8 cellular contexts compared by ENCODE assay signal in genomic region chr22:21643533-21644357, GRCh38. TPM values are rescaled to one million over a fixed set of nuclear protein-coding genes. Genes with fewer than 3 reads are reported as not detected.
DNase-seq lines count a peak whose midpoint lies in the region; ATAC-seq, FAIRE-seq and TF ChIP-seq lines count a peak whose summit lies in the region.

No MANE protein-coding gene starts in this region.

- H3K4me2 ChIP-seq in DOHH2 (ENCODE audit: low read length) (peak overlapping the region; percentile 94), KMS-11 (peak overlapping the region; percentile 85), K562 (ENCODE audit: insufficient read depth, low read length) (peak overlapping the region; percentile 95), neural cell (ENCODE audit: low read length) (no peak overlapping the region)

- no peak for ATAC-seq in K562
- ATAC-seq in GM21576 (IDR thresholded peaks at IDR 0.05; ENCODE audit: unreplicated experiment) = no peak
- ATAC-seq in aorta (ENCODE audit: low FRiP score) = no peak

- TF ChIP-seq CTCF in DOHH2 (IDR thresholded peaks at IDR 0.05; ENCODE audit: low read depth, low read length, poor library complexity, severe bottlenecking) (peak; percentile 52), KMS-11 (conservative IDR thresholded peaks at IDR 0.05; ENCODE audit: low read depth, low read length) (no peak), K562 (IDR thresholded peaks at IDR 0.05 in 2 of 3, conservative IDR thresholded peaks at IDR 0.05 in 1 of 3; ENCODE audit: insufficient read depth in 2 of 3, low read depth in 1 of 3, low read length in 3 of 3) (peak in 2 of 3 experiments; percentile 54 to 77; a peak in 4 of 6 replicates), neural cell (IDR thresholded peaks at IDR 0.05; ENCODE audit: poor library complexity, severe bottlenecking) (no peak)

- intact Hi-C loops in K562 (cut with micrococcal nuclease) = loop anchor here (1.0 to 2.0 kb wide), 3 partner anchors 8 to 55 kb away; no protein-coding TSS in a partner anchor
- intact Hi-C loops in aorta (cut with DNase I) = no loop called here

- H3K9ac ChIP-seq in KMS-11 (peak overlapping the region; percentile 100; the same call in 1 of the 2 replicates), K562 (ENCODE audit: insufficient read depth in 1 of 2, low read depth in 2 of 2, low read length in 2 of 2) (peak overlapping the region; percentile 92 to 97), neural cell (ENCODE audit: low read length) (no peak overlapping the region)

- no TSS peak for BruUV-seq in K562 (replicated peaks; lab: Mats Ljungman, UMichigan)

- FAIRE-seq in K562 (lab: Jason Lieb, UNC) = no peak

- H2AFZ ChIP-seq in KMS-11 (ENCODE audit: low read depth) (no peak overlapping the region), K562 (ENCODE audit: low read depth, low read length) (no peak overlapping the region; the same call in 1 of the 2 replicates), neural cell (ENCODE audit: low read depth, low read length) (no peak overlapping the region)

- TF ChIP-seq RAD21 in K562 (CRISPR knock-in tag; conservative IDR thresholded peaks at IDR 0.05 in 1 of 2, IDR thresholded peaks at IDR 0.05 in 1 of 2) (no peak), neural cell (conservative IDR thresholded peaks at IDR 0.05) (no peak)

- H3K4me3 ChIP-seq in DOHH2 (ENCODE audit: low read length) = peak overlapping the region; percentile 85
- H3K4me3 ChIP-seq in KMS-11 (IDR thresholded peaks at IDR 0.05; ENCODE audit: insufficient read depth, low read depth, low read length) = no peak overlapping the region
- peak overlapping the region; percentile 59 for H3K4me3 ChIP-seq in K562
- peak overlapping the region; percentile 86 for H3K4me3 ChIP-seq in neural cell (ENCODE audit: low read length)
- H3K4me3 ChIP-seq in aorta (ENCODE audit: low read length in 2 of 2) = no peak overlapping the region

- CTCF ChIA-PET in K562 (lab: Yijun Ruan, JAX; ENCODE audit: low intra/inter-chr PET ratio) = interaction anchor here (0.7 to 8.8 kb wide), 6 partner anchors 14 to 56 kb away, joined by 3 to 99 read pairs (median 15); partner anchors contain the start of genes CCDC116 and YDJC

- peaks cover 28% of the 10 kb centered on the region for H3K79me2 ChIP-seq in DOHH2 (ENCODE audit: control insufficient read depth, low read length)
- H3K79me2 ChIP-seq in KMS-11 (ENCODE audit: insufficient read depth, low read depth) = peaks cover 26% of the 10 kb centered on the region
- peaks cover 41% of the 10 kb centered on the region for H3K79me2 ChIP-seq in K562 (ENCODE audit: control insufficient read depth, insufficient read depth, low read length)
- no peaks in the 10 kb centered on the region for H3K79me2 ChIP-seq in neural cell (replicated peaks; ENCODE audit: insufficient read depth, low read length)

- in situ Hi-C loops in K562 (cut with MboI) = loop anchor here (5.0 to 25.0 kb wide), 3 partner anchors 106 to 506 kb away; no protein-coding TSS in a partner anchor

- H3K27me3 ChIP-seq in DOHH2 (ENCODE audit: control insufficient read depth, low read length) = no peaks in the 10 kb centered on the region
- H3K27me3 ChIP-seq in KMS-11 (ENCODE audit: insufficient read depth, low read depth) = no peaks in the 10 kb centered on the region
- no peaks in the 10 kb centered on the region; a peak in 1 of 5 replicates for H3K27me3 ChIP-seq in K562 (ENCODE audit: control insufficient read depth in 2 of 2, insufficient read depth in 2 of 2, low read length in 2 of 2)
- H3K27me3 ChIP-seq in neural cell (ENCODE audit: insufficient read depth, low read depth, low read length) = no peaks in the 10 kb centered on the region
- no peaks in the 10 kb centered on the region for H3K27me3 ChIP-seq in aorta (ENCODE audit: control insufficient read depth in 1 of 2, insufficient read depth in 2 of 2, low read length in 1 of 2)

- H3F3A ChIP-seq in DOHH2 (ENCODE audit: control insufficient read depth, insufficient read depth) (no peaks in the 10 kb centered on the region; the same call in 1 of the 2 replicates), neural cell (ENCODE audit: insufficient read depth, low read length, poor library complexity, severe bottlenecking) (no peaks in the 10 kb centered on the region)

- H3K4me1 ChIP-seq in DOHH2 (ENCODE audit: control insufficient read depth, low read length) (peaks cover 32% of the 10 kb centered on the region), KMS-11 (ENCODE audit: low read depth, poor library complexity, severe bottlenecking) (peaks cover 29% of the 10 kb centered on the region), K562 (replicated peaks in 1 of 2; ENCODE audit: control insufficient read depth in 2 of 2, insufficient read depth in 2 of 2, low read length in 2 of 2) (peaks cover 28 to 50% of the 10 kb centered on the region in 2 experiments), aorta (ENCODE audit: control insufficient read depth in 1 of 2, insufficient read depth in 2 of 2, low read length in 2 of 2) (no peaks in the 10 kb centered on the region)

- POLR2A ChIA-PET in K562 (lab: Yijun Ruan, JAX) = interaction anchor here (0.5 to 76.8 kb wide), 23 partner anchors 15 to 761 kb away, joined by 3 to 4622 read pairs (median 6); partner anchors contain the start of genes CCDC116, PPIL2, SDF2L1 and YDJC

- 84% methylated on average over 22 of the region's 22 CpGs for WGBS in K562 (ENCODE audit: insufficient coverage, low coverage, missing lambda C conversion rate)
- 91 to 92% methylated on average over 22 of the region's 22 CpGs for WGBS in aorta, 2 donors

- no peak for TF ChIP-seq POLR2A in K562 (conservative IDR thresholded peaks at IDR 0.05)

- TF ChIP-seq EP300 in K562 (IDR thresholded peaks at IDR 0.05; ENCODE audit: low read length) = no peak
- no peak for TF ChIP-seq EP300 in neural cell (conservative IDR thresholded peaks at IDR 0.05; ENCODE audit: poor library complexity, severe bottlenecking)

- no peaks in the 10 kb centered on the region for H3K9me3 ChIP-seq in DOHH2 (ENCODE audit: control insufficient read depth, insufficient read depth, low read length)
- H3K9me3 ChIP-seq in K562 (replicated peaks; ENCODE audit: control insufficient read depth, insufficient read depth, low read depth, low read length) = no peaks in the 10 kb centered on the region
- no peaks in the 10 kb centered on the region for H3K9me3 ChIP-seq in neural cell (ENCODE audit: low read length)
- H3K9me3 ChIP-seq in aorta (ENCODE audit: control insufficient read depth, low read length) = no peaks in the 10 kb centered on the region

- H3K27ac ChIP-seq in DOHH2 (ENCODE audit: low read depth, low read length) = no peak overlapping the region
- peak overlapping the region; percentile 93; the same call in 1 of the 2 replicates for H3K27ac ChIP-seq in KMS-11
- peak overlapping the region; percentile 83 for H3K27ac ChIP-seq in K562 (ENCODE audit: extremely low read depth, low read depth, low read length)
- no peak overlapping the region for H3K27ac ChIP-seq in neural cell (ENCODE audit: low read length)
- H3K27ac ChIP-seq in aorta (ENCODE audit: low read depth in 1 of 2, low read length in 2 of 2) = no peak overlapping the region

- H3K36me3 ChIP-seq in DOHH2 (ENCODE audit: control insufficient read depth, low read length) (peaks cover 33% of the 10 kb centered on the region), KMS-11 (ENCODE audit: insufficient read depth) (peaks cover 5% of the 10 kb centered on the region; the same call in 1 of the 2 replicates), K562 (ENCODE audit: control insufficient read depth, insufficient read depth, low read length) (peaks cover 45% of the 10 kb centered on the region), neural cell (ENCODE audit: insufficient read depth, low read length) (no peaks in the 10 kb centered on the region), aorta (ENCODE audit: control insufficient read depth in 1 of 2, insufficient read depth in 2 of 2, low read length in 1 of 2) (no peaks in the 10 kb centered on the region)

- DNase-seq in K562 (ENCODE audit: extremely low read depth in 1 of 4, low spot score in 3 of 4) (peak; percentile 70 to 86 (median 78)), aorta (no peak), NOMO-1 treated with DMSO at 0.1 percent for 48 hours (lab: John Stamatoyannopoulos, UW; ENCODE audit: unreplicated experiment) (no peak), DMS153 (lab: John Stamatoyannopoulos, UW) (no peak)

- no peaks in the 10 kb centered on the region for H3K9me2 ChIP-seq in DOHH2 (replicated peaks; ENCODE audit: control insufficient read depth, low read length)
- H3K9me2 ChIP-seq in neural cell (ENCODE audit: insufficient read depth, low read length) = no peaks in the 10 kb centered on the region

- H3K9me1 ChIP-seq in K562 (ENCODE audit: control insufficient read depth, insufficient read depth, low read length) = peaks cover 16% of the 10 kb centered on the region

- H4K20me1 ChIP-seq in DOHH2 (ENCODE audit: control insufficient read depth, insufficient read depth, low read depth, low read length) (peaks cover 4% of the 10 kb centered on the region; the same call in 1 of the 2 replicates), KMS-11 (ENCODE audit: insufficient read depth) (no peaks in the 10 kb centered on the region), K562 (replicated peaks; ENCODE audit: control insufficient read depth, insufficient read depth, low read length) (peaks cover 25% of the 10 kb centered on the region), neural cell (ENCODE audit: insufficient read depth) (no peaks in the 10 kb centered on the region)

RNA-seq across cellular contexts. Expression of gene SDF2L1, which starts 1.6 kb away (rescaled TPM):
- 72.2 and 221 TPM in 2 replicates for total RNA-seq in K562 (2011; cell fraction: chromatin; rRNA removed; ENCODE audit: low replicate concordance)
- 489 and 555 TPM in 2 replicates for total RNA-seq in K562 (2011; cell fraction: nucleolus; rRNA removed)
- 263 and 279 TPM in 2 replicates for total RNA-seq in K562 (2011; cell fraction: nucleoplasm; rRNA removed)
- 894 and 989 TPM in 2 replicates for total RNA-seq in K562 (2014; rRNA removed)
- 41.9 and 82.9 TPM in 2 replicates for total RNA-seq in K562 (2014; rRNA removed; fragmentation: Illumina TruSeq; extraction: Trizol)
- 135 and 153 TPM in 2 replicates for total RNA-seq in K562 (2015; rRNA removed; fragmentation: Illumina TruSeq; extraction: Trizol)
- 551 and 557 TPM in 2 replicates for total RNA-seq in K562 (2021)
- polyA plus RNA-seq in K562 (2011; rRNA removed) = 124 and 218 TPM in 2 replicates
- 273 and 603 TPM in 2 replicates for polyA plus RNA-seq in K562 (2011; cell fraction: cytosol; rRNA removed)
- 110 and 123 TPM in 2 replicates for polyA plus RNA-seq in K562 (2011; cell fraction: nucleus; rRNA removed)
- 384 and 632 TPM in 2 replicates for polyA plus RNA-seq in K562 (2012)
- polyA plus RNA-seq in K562 (2014; fragmentation: Illumina TruSeq; extraction: Trizol) = 33.8 and 82.2 TPM in 2 replicates
- polyA plus RNA-seq in K562 (2014; fragmentation: Nextera tagmentation; extraction: Ambion mirVana) = 10 to 100 TPM; 15.1 to 34.8 TPM
- polyA plus RNA-seq in K562 (2014; rRNA removed) = 666 and 827 TPM in 2 replicates
- 50.1 and 80.5 TPM in 2 replicates for polyA minus RNA-seq in K562 (2011; rRNA and poly(A)+ RNA removed)
- 107 and 114 TPM in 2 replicates for polyA minus RNA-seq in K562 (2011; cell fraction: cytosol; rRNA and poly(A)+ RNA removed)
- 37.7 and 69.6 TPM in 2 replicates for polyA minus RNA-seq in K562 (2011; cell fraction: nucleus; rRNA and poly(A)+ RNA removed)
- polyA plus RNA-seq in neural cell = 11.0 and 11.6 TPM in 2 replicates
- 5.2 and 6.3 TPM in 2 replicates for polyA minus RNA-seq in neural cell
- total RNA-seq in aorta = 10 to 100 TPM; 24.8 to 38.7 TPM
- 10 to 100 TPM; 16.7 to 34.7 TPM for polyA plus RNA-seq in aorta

RNA-seq across cellular contexts. Expression of gene CCDC116, which starts 11.2 kb away (rescaled TPM):
- total RNA-seq in K562 (2011; cell fraction: chromatin; rRNA removed; ENCODE audit: low replicate concordance) = 11.2 and 34.3 TPM in 2 replicates
- 28.7 and 33.9 TPM in 2 replicates for total RNA-seq in K562 (2011; cell fraction: nucleolus; rRNA removed)
- 18.1 and 19.5 TPM in 2 replicates for total RNA-seq in K562 (2011; cell fraction: nucleoplasm; rRNA removed)
- total RNA-seq in K562 (2014; rRNA removed) (9.3 and 13.6 TPM in 2 replicates), K562 (2014; rRNA removed; fragmentation: Illumina TruSeq; extraction: Trizol) (2.1 and 2.8 TPM in 2 replicates), K562 (2015; rRNA removed; fragmentation: Illumina TruSeq; extraction: Trizol) (4.7 and 5.2 TPM in 2 replicates), K562 (2021) (11.3 and 15.6 TPM in 2 replicates), aorta (1 to 10 TPM; 1.0 to 1.8 TPM)
- polyA plus RNA-seq in K562 (2011; rRNA removed) (1.6 and 2.1 TPM in 2 replicates), K562 (2014; fragmentation: Illumina TruSeq; extraction: Trizol) (6.3 and 8.9 TPM in 2 replicates), K562 (2014; fragmentation: Nextera tagmentation; extraction: Ambion mirVana) (1 to 10 TPM; 1.6 to 2.3 TPM), K562 (2014; rRNA removed) (7.1 and 8.6 TPM in 2 replicates), neural cell (0.28 and 1.1 TPM in 2 replicates), aorta (1 to 10 TPM in 1 of 2 donors, not detected in 1; 2.5 TPM)
- 1.8 and 5.8 TPM in 2 replicates for polyA plus RNA-seq in K562 (2011; cell fraction: cytosol; rRNA removed)
- 6.5 and 19.5 TPM in 2 replicates for polyA plus RNA-seq in K562 (2011; cell fraction: nucleus; rRNA removed)
- 5.2 and 6.4 TPM in 2 replicates for polyA plus RNA-seq in K562 (2012)
- polyA minus RNA-seq in K562 (2011; rRNA and poly(A)+ RNA removed) = 1.3 and 1.8 TPM in 2 replicates
- polyA minus RNA-seq in K562 (2011; cell fraction: cytosol; rRNA and poly(A)+ RNA removed) = 1.5 and 3.9 TPM in 2 replicates
- 8.3 and 12.3 TPM in 2 replicates for polyA minus RNA-seq in K562 (2011; cell fraction: nucleus; rRNA and poly(A)+ RNA removed)
- polyA minus RNA-seq in neural cell = 0.49 and 0.81 TPM in 2 replicates

RNA-seq across cellular contexts. Expression of gene YDJC, which starts 13.9 kb away (rescaled TPM):
- 121 and 504 TPM in 2 replicates for total RNA-seq in K562 (2011; cell fraction: chromatin; rRNA removed; ENCODE audit: low replicate concordance)
- total RNA-seq in K562 (2011; cell fraction: nucleolus; rRNA removed) = 857 and 885 TPM in 2 replicates
- 325 and 370 TPM in 2 replicates for total RNA-seq in K562 (2011; cell fraction: nucleoplasm; rRNA removed)
- total RNA-seq in K562 (2014; rRNA removed) = 871 and 1,007 TPM in 2 replicates
- 69.0 and 87.5 TPM in 2 replicates for total RNA-seq in K562 (2014; rRNA removed; fragmentation: Illumina TruSeq; extraction: Trizol)
- total RNA-seq in K562 (2015; rRNA removed; fragmentation: Illumina TruSeq; extraction: Trizol) = 164 and 196 TPM in 2 replicates
- 626 and 641 TPM in 2 replicates for total RNA-seq in K562 (2021)
- 203 and 277 TPM in 2 replicates for polyA plus RNA-seq in K562 (2011; rRNA removed)
- 382 and 1,449 TPM in 2 replicates for polyA plus RNA-seq in K562 (2011; cell fraction: cytosol; rRNA removed)
- polyA plus RNA-seq in K562 (2011; cell fraction: nucleus; rRNA removed) = 629 and 1,089 TPM in 2 replicates
- polyA plus RNA-seq in K562 (2012) = 282 and 288 TPM in 2 replicates
- 106 and 159 TPM in 2 replicates for polyA plus RNA-seq in K562 (2014; fragmentation: Illumina TruSeq; extraction: Trizol)
- polyA plus RNA-seq in K562 (2014; fragmentation: Nextera tagmentation; extraction: Ambion mirVana) = 10 to 100 TPM; 13.5 to 23.5 TPM
- 707 and 732 TPM in 2 replicates for polyA plus RNA-seq in K562 (2014; rRNA removed)
- 35.0 and 44.2 TPM in 2 replicates for polyA minus RNA-seq in K562 (2011; rRNA and poly(A)+ RNA removed)
- 212 and 264 TPM in 2 replicates for polyA minus RNA-seq in K562 (2011; cell fraction: cytosol; rRNA and poly(A)+ RNA removed)
- polyA minus RNA-seq in K562 (2011; cell fraction: nucleus; rRNA and poly(A)+ RNA removed) = 294 and 313 TPM in 2 replicates
- polyA plus RNA-seq in neural cell = 20.0 and 27.6 TPM in 2 replicates
- polyA minus RNA-seq in neural cell = 10.9 and 11.2 TPM in 2 replicates
- total RNA-seq in aorta = 10 to 100 TPM in 1 of 2 donors, 1 to 10 TPM in 1; 9.0 to 10.2 TPM
- polyA plus RNA-seq in aorta = 10 to 100 TPM; 11.8 to 12.0 TPM

RNA-seq across cellular contexts. Expression of gene PPIL2, which starts 22.1 kb away (rescaled TPM):
- total RNA-seq in K562 (2011; cell fraction: chromatin; rRNA removed; ENCODE audit: low replicate concordance) = 1,132 and 1,539 TPM in 2 replicates
- 736 and 826 TPM in 2 replicates for total RNA-seq in K562 (2011; cell fraction: nucleolus; rRNA removed)
- total RNA-seq in K562 (2011; cell fraction: nucleoplasm; rRNA removed) = 718 and 814 TPM in 2 replicates
- 174 and 195 TPM in 2 replicates for total RNA-seq in K562 (2014; rRNA removed)
- 104 and 115 TPM in 2 replicates for total RNA-seq in K562 (2014; rRNA removed; fragmentation: Illumina TruSeq; extraction: Trizol)
- 170 and 172 TPM in 2 replicates for total RNA-seq in K562 (2015; rRNA removed; fragmentation: Illumina TruSeq; extraction: Trizol)
- 251 and 267 TPM in 2 replicates for total RNA-seq in K562 (2021)
- 193 and 247 TPM in 2 replicates for polyA plus RNA-seq in K562 (2011; rRNA removed)
- polyA plus RNA-seq in K562 (2011; cell fraction: cytosol; rRNA removed) = 143 and 211 TPM in 2 replicates
- 801 and 951 TPM in 2 replicates for polyA plus RNA-seq in K562 (2011; cell fraction: nucleus; rRNA removed)
- 185 and 193 TPM in 2 replicates for polyA plus RNA-seq in K562 (2012)
- polyA plus RNA-seq in K562 (2014; fragmentation: Illumina TruSeq; extraction: Trizol) = 250 and 261 TPM in 2 replicates
- 10 to 100 TPM; 13.2 to 28.8 TPM for polyA plus RNA-seq in K562 (2014; fragmentation: Nextera tagmentation; extraction: Ambion mirVana)
- polyA plus RNA-seq in K562 (2014; rRNA removed) = 268 and 298 TPM in 2 replicates
- 228 and 271 TPM in 2 replicates for polyA minus RNA-seq in K562 (2011; rRNA and poly(A)+ RNA removed)
- polyA minus RNA-seq in K562 (2011; cell fraction: cytosol; rRNA and poly(A)+ RNA removed) = 95.6 and 98.4 TPM in 2 replicates
- polyA minus RNA-seq in K562 (2011; cell fraction: nucleus; rRNA and poly(A)+ RNA removed) = 325 and 509 TPM in 2 replicates
- polyA plus RNA-seq in neural cell = 43.0 and 47.3 TPM in 2 replicates
- 40.7 and 50.0 TPM in 2 replicates for polyA minus RNA-seq in neural cell
- total RNA-seq in aorta = 10 to 100 TPM; 33.2 to 35.4 TPM
- 10 to 100 TPM in 1 of 2 donors, 1 to 10 TPM in 1; 5.1 to 38.4 TPM for polyA plus RNA-seq in aorta

Comparison
In these comparisons a context has a peak if more than half of its experiments do, and no peak if none do; other contexts are left out.
1. H3K27ac ChIP-seq: peak in KMS-11 (single experiment) and K562 (single experiment); none in DOHH2 (single experiment), neural cell (single experiment) and aorta (0 of 2).
2. H3K4me3 ChIP-seq: peak in DOHH2 (single experiment), K562 (single experiment) and neural cell (single experiment); none in KMS-11 (single experiment) and aorta (0 of 2).
3. CTCF ChIP-seq: peak in DOHH2 (single experiment) and K562 (2 of 3); none in KMS-11 (single experiment) and neural cell (single experiment).
4. DNase-seq: peak in K562 (4 of 4); none in aorta (0 of 2), NOMO-1 treated with DMSO at 0.1 percent for 48 hours (single experiment) and DMS153 (single experiment).